1 cellular context compared by ENCODE assay signal in the genomic region with DNA sequence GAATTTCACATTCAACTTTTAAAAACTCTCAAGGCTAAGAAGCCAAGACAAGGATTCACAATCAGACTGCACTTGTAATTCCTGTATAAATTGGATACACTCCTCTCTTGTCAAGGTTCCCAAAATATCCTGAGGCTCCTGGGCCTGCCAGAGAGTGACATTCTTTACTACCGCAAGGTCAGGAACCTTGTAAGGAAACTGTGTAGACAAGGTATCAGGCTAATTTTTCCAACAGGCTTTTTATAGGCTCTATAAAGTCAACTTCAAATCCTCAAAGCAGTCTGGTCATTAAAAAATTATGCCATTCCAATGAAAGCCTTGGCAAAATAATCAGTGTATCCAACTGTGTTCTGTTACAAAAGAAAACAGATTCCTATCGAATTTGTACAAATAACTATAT.
TF ChIP-seq lines count a peak whose summit lies in the region.

No MANE protein-coding gene starts in this region.

TF ChIP-seq in IMR-90, 13 proteins besides CTCF, POLR2A, EP300 and RAD21 (continued from another document):
- TF ChIP-seq MAFK (IDR thresholded peaks at IDR 0.05; ENCODE audit: low read depth, low read length) (no peak), MAZ (IDR thresholded peaks at IDR 0.05; ENCODE audit: borderline replicate concordance, low read depth, low read length) (no peak), RCOR1 (IDR thresholded peaks at IDR 0.05; ENCODE audit: insufficient replicate concordance, low read length) (no peak), CHD1 (IDR thresholded peaks at IDR 0.05; ENCODE audit: low read depth, low read length) (no peak), RFX5 (IDR thresholded peaks at IDR 0.05; ENCODE audit: low read depth, low read length) (no peak), FOS (IDR thresholded peaks at IDR 0.05; ENCODE audit: low read depth, low read length) (no peak), CEBPB (IDR thresholded peaks at IDR 0.05; ENCODE audit: low read depth, low read length) (no peak), NFE2L2 (IDR thresholded peaks at IDR 0.05; ENCODE audit: low read depth, low read length) (no peak), USF2 (IDR thresholded peaks at IDR 0.05; ENCODE audit: low read depth, low read length) (no peak), MXI1 (IDR thresholded peaks at IDR 0.05; ENCODE audit: borderline replicate concordance, low read depth, low read length) (no peak)
- TF ChIP-seq, protein P1, sequence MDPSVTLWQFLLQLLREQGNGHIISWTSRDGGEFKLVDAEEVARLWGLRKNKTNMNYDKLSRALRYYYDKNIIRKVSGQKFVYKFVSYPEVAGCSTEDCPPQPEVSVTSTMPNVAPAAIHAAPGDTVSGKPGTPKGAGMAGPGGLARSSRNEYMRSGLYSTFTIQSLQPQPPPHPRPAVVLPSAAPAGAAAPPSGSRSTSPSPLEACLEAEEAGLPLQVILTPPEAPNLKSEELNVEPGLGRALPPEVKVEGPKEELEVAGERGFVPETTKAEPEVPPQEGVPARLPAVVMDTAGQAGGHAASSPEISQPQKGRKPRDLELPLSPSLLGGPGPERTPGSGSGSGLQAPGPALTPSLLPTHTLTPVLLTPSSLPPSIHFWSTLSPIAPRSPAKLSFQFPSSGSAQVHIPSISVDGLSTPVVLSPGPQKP (IDR thresholded peaks at IDR 0.05; ENCODE audit: borderline replicate concordance, low read depth, low read length) = no peak
